12 cellular contexts compared by ENCODE assay signal in genomic region chr6:47169785-47170685, GRCh38.
DNase-seq lines count a peak whose midpoint lies in the region; ATAC-seq, FAIRE-seq and TF ChIP-seq lines count a peak whose summit lies in the region.
"Had no signal": no experiment of that assay in that cellular context is flagged by ENCODE, and none has a peak within 500 bp of the region (broad histone marks: within the 10 kb centered on the region; RNA-seq: fewer than 3 reads in every experiment).

No MANE protein-coding gene starts in this region.

- H3K4me1 Mint-ChIP-seq in type B pancreatic cell (ENCODE audit: unreplicated experiment) = peaks cover 24% of the 10 kb centered on the region
- no peaks in the 10 kb centered on the region for H3K4me1 Mint-ChIP-seq in activated naive CD8-positive, alpha-beta T cell treated with anti-CD3 and anti-CD28 coated beads, Interleukin-2, amount 50 U/mL, for 24 hours

- no peaks in the 10 kb centered on the region for H3K36me3 ChIP-seq in adipocyte (ENCODE audit: control insufficient read depth, insufficient read depth, low read length, severe bottlenecking)
- H3K36me3 ChIP-seq: cardiac muscle cell had no signal

- no peaks in the 10 kb centered on the region for H3K27me3 Mint-ChIP-seq in type B pancreatic cell
- no peaks in the 10 kb centered on the region for H3K27me3 Mint-ChIP-seq in activated naive CD8-positive, alpha-beta T cell treated with anti-CD3 and anti-CD28 coated beads, Interleukin-2, amount 50 U/mL, for 24 hours

- DNase-seq in LHCN-M2 (ENCODE audit: low read depth) (peak; percentile 81), adipocyte (ENCODE audit: low read depth) (peak; percentile 92), glomerular visceral epithelial cell (ENCODE audit: extremely low spot score) (peak; percentile 17), type B pancreatic cell (ENCODE audit: extremely low spot score, unreplicated experiment) (no peak), mesenteric fat pad (ENCODE audit: low spot score) (no peak), D721Med (ENCODE audit: insufficient read length, low spot score) (no peak)
- DNase-seq in activated naive CD8-positive, alpha-beta T cell treated with anti-CD3 and anti-CD28 coated beads, Interleukin-2, amount 50 U/mL, for 24 hours = no peak
- DNase-seq: activated T-cell treated with anti-CD3 and anti-CD28 coated beads, Interleukin-2, amount 50 U/mL, for 4 hours; NCI-H2029; small intestine had no signal

- peak overlapping the region; percentile 10 for H3K4me3 Mint-ChIP-seq in type B pancreatic cell
- H3K4me3 Mint-ChIP-seq in activated naive CD8-positive, alpha-beta T cell treated with anti-CD3 and anti-CD28 coated beads, Interleukin-2, amount 50 U/mL, for 24 hours = no peak overlapping the region
- H3K4me3 Mint-ChIP-seq: activated T-cell treated with anti-CD3 and anti-CD28 coated beads, Interleukin-2, amount 50 U/mL, for 4 hours; WTC11 had no signal

- H3K4me3 ChIP-seq in adipocyte (ENCODE audit: low read length) = no peak overlapping the region
- H3K4me3 ChIP-seq: cardiac muscle cell had no signal

- ATAC-seq in activated naive CD8-positive, alpha-beta T cell treated with anti-CD3 and anti-CD28 coated beads, Interleukin-2, amount 50 U/mL, for 24 hours = no peak
- ATAC-seq: activated T-cell treated with anti-CD3 and anti-CD28 coated beads, Interleukin-2, amount 50 U/mL, for 4 hours; WTC11 had no signal

- H3K36me3 Mint-ChIP-seq in type B pancreatic cell = no peaks in the 10 kb centered on the region
- no peaks in the 10 kb centered on the region for H3K36me3 Mint-ChIP-seq in activated naive CD8-positive, alpha-beta T cell treated with anti-CD3 and anti-CD28 coated beads, Interleukin-2, amount 50 U/mL, for 24 hours (ENCODE audit: low read depth)

- no peak for FAIRE-seq in D721Med (lab: Jason Lieb, UNC)
- FAIRE-seq: small intestine had no signal

- H3K9me3 ChIP-seq in adipocyte (ENCODE audit: control insufficient read depth, low read length) = peaks cover 2% of the 10 kb centered on the region

- H3K27ac Mint-ChIP-seq in type B pancreatic cell = peak overlapping the region; percentile 42
- no peak overlapping the region for H3K27ac Mint-ChIP-seq in activated naive CD8-positive, alpha-beta T cell treated with anti-CD3 and anti-CD28 coated beads, Interleukin-2, amount 50 U/mL, for 24 hours
- H3K27ac Mint-ChIP-seq: WTC11 had no signal

- TF ChIP-seq CTCF in type B pancreatic cell (conservative IDR thresholded peaks at IDR 0.05) = no peak
- TF ChIP-seq CTCF in D721Med (IDR thresholded peaks at IDR 0.05; ENCODE audit: insufficient read depth, missing control alignments) = no peak

- H3K9ac ChIP-seq in adipocyte (ENCODE audit: low read length) = peak overlapping the region; percentile 16

- peaks cover 53% of the 10 kb centered on the region for H3K4me1 ChIP-seq in adipocyte (ENCODE audit: control insufficient read depth, insufficient read depth, low read length)

- peaks cover 12% of the 10 kb centered on the region for H3K9me3 Mint-ChIP-seq in type B pancreatic cell
- peaks cover 3% of the 10 kb centered on the region for H3K9me3 Mint-ChIP-seq in activated naive CD8-positive, alpha-beta T cell treated with anti-CD3 and anti-CD28 coated beads, Interleukin-2, amount 50 U/mL, for 24 hours
- H3K9me3 Mint-ChIP-seq: activated T-cell treated with anti-CD3 and anti-CD28 coated beads, Interleukin-2, amount 50 U/mL, for 4 hours had no signal

- no peaks in the 10 kb centered on the region for H3K27me3 ChIP-seq in adipocyte (replicated peaks; ENCODE audit: control insufficient read depth, insufficient read depth, low read length)
- H3K27me3 ChIP-seq: cardiac muscle cell had no signal

Comparison
In these comparisons a context has a peak if more than half of its experiments do, and no peak if none do; other contexts are left out.
1. DNase-seq: peak in LHCN-M2 (single experiment), adipocyte (single experiment) and glomerular visceral epithelial cell (single experiment); none in type B pancreatic cell (single experiment), activated naive CD8-positive, alpha-beta T cell treated with anti-CD3 and anti-CD28 coated beads, Interleukin-2, amount 50 U/mL, for 24 hours (single experiment), mesenteric fat pad (single experiment) and D721Med (single experiment).